In genomic region chr2:147989809-147990403, GRCh38 we compare ENCODE assay signal across 8 cellular contexts. TPM values are rescaled to one million over a fixed set of nuclear protein-coding genes. Genes with fewer than 3 reads are reported as not detected.
DNase-seq lines count a peak whose midpoint lies in the region; ATAC-seq, FAIRE-seq and TF ChIP-seq lines count a peak whose summit lies in the region.

No MANE protein-coding gene starts in this region.

- intact Hi-C loops in breast epithelium (cut with DNase I; ENCODE audit: low total_unique reads) = no loop called here
- intact Hi-C loops in activated T-helper 2 cell treated with anti-CD3 and anti-CD28 coated beads, Interferon-gamma antibody, Interleukin-2, Interleukin-4, amounts not matched to agents 10 μg/mL and 5 μg/mL and 100 μg/mL, durations not matched to agents 14 hours and 24 hours and 36 hours (cut with micrococcal nuclease) = loop anchor here (1.0 kb wide), 2 partner anchors 211 to 519 kb away; no protein-coding TSS in a partner anchor

- DNase-seq in D721Med (ENCODE audit: insufficient read length, low spot score) (peak; percentile 10), NCI-H526 (lab: John Stamatoyannopoulos, UW) (peak; percentile 34 to 52), breast epithelium (ENCODE audit: low spot score in 2 of 2) (no peak), left lobe of liver (ENCODE audit: low spot score) (no peak), NCI-H2029 treated with DMSO at 0.1 percent for 48 hours (lab: John Stamatoyannopoulos, UW) (no peak)
- DNase-seq in activated T-helper 2 cell treated with anti-CD3 and anti-CD28 coated beads, Interferon-gamma antibody, Interleukin-2, Interleukin-4, amounts not matched to agents 10 μg/mL and 5 μg/mL and 100 μg/mL, durations not matched to agents 14 hours and 24 hours and 36 hours (ENCODE audit: low spot score) = no peak

- H3K27ac Mint-ChIP-seq in activated T-helper 2 cell treated with anti-CD3 and anti-CD28 coated beads, Interferon-gamma antibody, Interleukin-2, Interleukin-4, amounts not matched to agents 10 μg/mL and 5 μg/mL and 100 μg/mL, durations not matched to agents 14 hours and 24 hours and 36 hours = no peak overlapping the region

- peaks cover 8% of the 10 kb centered on the region for H3K4me1 Mint-ChIP-seq in activated T-helper 2 cell treated with anti-CD3 and anti-CD28 coated beads, Interferon-gamma antibody, Interleukin-2, Interleukin-4, amounts not matched to agents 10 μg/mL and 5 μg/mL and 100 μg/mL, durations not matched to agents 14 hours and 24 hours and 36 hours (ENCODE audit: low read depth)

- no peaks in the 10 kb centered on the region for H3K27me3 ChIP-seq in breast epithelium

- H3K27ac ChIP-seq in breast epithelium = no peak overlapping the region

- no peaks in the 10 kb centered on the region for H3K9me3 ChIP-seq in breast epithelium

- H3K9me3 Mint-ChIP-seq in activated T-helper 2 cell treated with anti-CD3 and anti-CD28 coated beads, Interferon-gamma antibody, Interleukin-2, Interleukin-4, amounts not matched to agents 10 μg/mL and 5 μg/mL and 100 μg/mL, durations not matched to agents 14 hours and 24 hours and 36 hours = peaks cover 4% of the 10 kb centered on the region

- H3K4me1 ChIP-seq in breast epithelium = no peaks in the 10 kb centered on the region

- H3K36me3 Mint-ChIP-seq in activated T-helper 2 cell treated with anti-CD3 and anti-CD28 coated beads, Interferon-gamma antibody, Interleukin-2, Interleukin-4, amounts not matched to agents 10 μg/mL and 5 μg/mL and 100 μg/mL, durations not matched to agents 14 hours and 24 hours and 36 hours (ENCODE audit: low read depth) = peaks cover 7% of the 10 kb centered on the region

- H3K4me3 ChIP-seq in breast epithelium = no peak overlapping the region

- no peak overlapping the region for H3K4me3 Mint-ChIP-seq in activated T-helper 2 cell treated with anti-CD3 and anti-CD28 coated beads, Interferon-gamma antibody, Interleukin-2, Interleukin-4, amounts not matched to agents 10 μg/mL and 5 μg/mL and 100 μg/mL, durations not matched to agents 14 hours and 24 hours and 36 hours (ENCODE audit: low read depth)

- FAIRE-seq in D721Med (lab: Jason Lieb, UNC) = peak; percentile 44

- peak; percentile 70 for TF ChIP-seq CTCF in D721Med (IDR thresholded peaks at IDR 0.05; ENCODE audit: insufficient read depth, missing control alignments)
- peak in 2 of 3 donors; percentile 36 to 59 for TF ChIP-seq CTCF in breast epithelium (IDR thresholded peaks at IDR 0.05)

- no peak for TF ChIP-seq POLR2A in breast epithelium (IDR thresholded peaks at IDR 0.05)

- peak; percentile 85 for ATAC-seq in GM18858 (IDR thresholded peaks at IDR 0.05; ENCODE audit: unreplicated experiment)
- peak; percentile 87 for ATAC-seq in HG03066 (IDR thresholded peaks at IDR 0.05; ENCODE audit: low read depth, unreplicated experiment)
- ATAC-seq in left lobe of liver = peak; percentile 95

- no peaks in the 10 kb centered on the region for H3K27me3 Mint-ChIP-seq in activated T-helper 2 cell treated with anti-CD3 and anti-CD28 coated beads, Interferon-gamma antibody, Interleukin-2, Interleukin-4, amounts not matched to agents 10 μg/mL and 5 μg/mL and 100 μg/mL, durations not matched to agents 14 hours and 24 hours and 36 hours (ENCODE audit: low read depth)

- no peaks in the 10 kb centered on the region for H3K36me3 ChIP-seq in breast epithelium

RNA-seq across cellular contexts. Expression of gene ORC4, which starts 30.6 kb away (rescaled TPM):
- 10 to 100 TPM; 36.5 to 87.5 (median 42.9) TPM for total RNA-seq in breast epithelium
- total RNA-seq in left lobe of liver = 16.2 TPM
- 25.4 and 31.2 TPM in 2 replicates for total RNA-seq in activated T-helper 2 cell treated with anti-CD3 and anti-CD28 coated beads, Interferon-gamma antibody, Interleukin-2, Interleukin-4, amounts not matched to agents 10 μg/mL and 5 μg/mL and 100 μg/mL, durations not matched to agents 14 hours and 24 hours and 36 hours

RNA-seq across cellular contexts. Expression of gene MBD5, which starts 31.0 kb away (rescaled TPM):
- 10 to 100 TPM; 24.0 to 63.8 (median 40.3) TPM for total RNA-seq in breast epithelium
- total RNA-seq in left lobe of liver = 9.8 TPM
- total RNA-seq in activated T-helper 2 cell treated with anti-CD3 and anti-CD28 coated beads, Interferon-gamma antibody, Interleukin-2, Interleukin-4, amounts not matched to agents 10 μg/mL and 5 μg/mL and 100 μg/mL, durations not matched to agents 14 hours and 24 hours and 36 hours = 25.0 and 28.0 TPM in 2 replicates

Comparison
In these comparisons a context has a peak if more than half of its experiments do, and no peak if none do; other contexts are left out.
1. DNase-seq: peak in D721Med (single experiment) and NCI-H526 (2 of 2); none in breast epithelium (0 of 2), left lobe of liver (single experiment), activated T-helper 2 cell treated with anti-CD3 and anti-CD28 coated beads, Interferon-gamma antibody, Interleukin-2, Interleukin-4, amounts not matched to agents 10 μg/mL and 5 μg/mL and 100 μg/mL, durations not matched to agents 14 hours and 24 hours and 36 hours (single experiment) and NCI-H2029 treated with DMSO at 0.1 percent for 48 hours (single experiment).
2. Peak in every context shown above with its lines, with median percentiles within 50 percentile points of each other: ATAC-seq.